23 cellular contexts compared by ENCODE assay signal in genomic region chr9:102669220-102669619, GRCh38.
DNase-seq lines count a peak whose midpoint lies in the region; ATAC-seq, FAIRE-seq and TF ChIP-seq lines count a peak whose summit lies in the region.
"Had no signal": no experiment of that assay in that cellular context is flagged by ENCODE, and none has a peak within 500 bp of the region (broad histone marks: within the 10 kb centered on the region; RNA-seq: fewer than 3 reads in every experiment).

No MANE protein-coding gene starts in this region.

- H3K4me3 Mint-ChIP-seq in stimulated activated memory B cell treated with anti-CD40 and anti-IgM and Interleukin-4, amounts not matched to agents 10 μg/mL and 1 μg/mL and 100 μg/mL, for 72 hours = no peak overlapping the region
- H3K4me3 Mint-ChIP-seq: CD4-positive, alpha-beta memory T cell; GM23338; HFFc6 had no signal

- H3K9me3 Mint-ChIP-seq in stimulated activated memory B cell treated with anti-CD40 and anti-IgM and Interleukin-4, amounts not matched to agents 10 μg/mL and 1 μg/mL and 100 μg/mL, for 72 hours = no peaks in the 10 kb centered on the region

- H3K27me3 ChIP-seq in left lung (no peaks in the 10 kb centered on the region), testis (no peaks in the 10 kb centered on the region)

- no peaks in the 10 kb centered on the region for H3K36me3 ChIP-seq in left lung
- H3K36me3 ChIP-seq in testis (ENCODE audit: low read depth, missing control alignments) = no peaks in the 10 kb centered on the region
- H3K36me3 ChIP-seq: HAP-1 had no signal

- WGBS in testis, 2 donors = 66 to 86% methylated on average over 3 of the region's 3 CpGs

- H3K36me3 Mint-ChIP-seq in stimulated activated memory B cell treated with anti-CD40 and anti-IgM and Interleukin-4, amounts not matched to agents 10 μg/mL and 1 μg/mL and 100 μg/mL, for 72 hours = no peaks in the 10 kb centered on the region
- H3K36me3 Mint-ChIP-seq: CD4-positive, alpha-beta memory T cell had no signal

- no peak for FAIRE-seq in urothelium cell line (lab: Jason Lieb, UNC)
- FAIRE-seq: A549, GM12891, GM18507, H54 had no signal

- no peak overlapping the region for H3K27ac Mint-ChIP-seq in stimulated activated memory B cell treated with anti-CD40 and anti-IgM and Interleukin-4, amounts not matched to agents 10 μg/mL and 1 μg/mL and 100 μg/mL, for 72 hours
- H3K27ac Mint-ChIP-seq: CD4-positive, alpha-beta memory T cell; GM23338; HFFc6 had no signal

- ATAC-seq in left ventricle myocardium superior = peak; percentile 67
- peak; percentile 82 for ATAC-seq in left lung
- ATAC-seq in stimulated activated memory B cell treated with anti-CD40 and anti-IgM and Interleukin-4, amounts not matched to agents 10 μg/mL and 1 μg/mL and 100 μg/mL, for 72 hours = no peak
- no peak for ATAC-seq in HG03097 (IDR thresholded peaks at IDR 0.05; ENCODE audit: low FRiP score, unreplicated experiment)
- ATAC-seq: A549, GM23338 had no signal

- H3K4me1 ChIP-seq in left lung (no peaks in the 10 kb centered on the region), testis (no peaks in the 10 kb centered on the region)
- H3K4me1 ChIP-seq: A549, HAP-1 had no signal

- no peaks in the 10 kb centered on the region for H3K4me1 Mint-ChIP-seq in stimulated activated memory B cell treated with anti-CD40 and anti-IgM and Interleukin-4, amounts not matched to agents 10 μg/mL and 1 μg/mL and 100 μg/mL, for 72 hours
- H3K4me1 Mint-ChIP-seq: CD4-positive, alpha-beta memory T cell; GM23338 had no signal

- peaks cover 0 to 3% of the 10 kb centered on the region in 2 donors for H3K9me3 ChIP-seq in left lung
- no peaks in the 10 kb centered on the region for H3K9me3 ChIP-seq in testis
- H3K9me3 ChIP-seq: A549, HAP-1 had no signal

- TF ChIP-seq CTCF in left lung (IDR thresholded peaks at IDR 0.05) (no peak), testis (IDR thresholded peaks at IDR 0.05) (no peak)

- DNase-seq in left ventricle myocardium superior = no peak
- no peak for DNase-seq in cardiac septum (ENCODE audit: low spot score)
- DNase-seq in left lung = peak in 1 of 2 donors; percentile 35
- peak; percentile 53 for DNase-seq in testis
- no peak for DNase-seq in urothelium cell line (ENCODE audit: low spot score)
- DNase-seq: 8988T; ACHN; C1 segment of cervical spinal cord; Calu3; CD4-positive, alpha-beta memory T cell; COR-L47; DMS53; DMS79 treated with DMSO at 0.1 percent for 48 hours; GF-D8; HFFc6 had no signal

- intact Hi-C loops in left ventricle myocardium superior (cut with micrococcal nuclease) = no loop called here
- intact Hi-C loops in cardiac septum (cut with DNase I) = no loop called here
- intact Hi-C loops in left lung (cut with DNase I) = no loop called here
- intact Hi-C loops in testis (cut with DNase I; ENCODE audit: low total_unique reads) = no loop called here

- TF ChIP-seq POLR2A in testis (IDR thresholded peaks at IDR 0.05) = no peak

- no peaks in the 10 kb centered on the region for H3K27me3 Mint-ChIP-seq in stimulated activated memory B cell treated with anti-CD40 and anti-IgM and Interleukin-4, amounts not matched to agents 10 μg/mL and 1 μg/mL and 100 μg/mL, for 72 hours
- H3K27me3 Mint-ChIP-seq: CD4-positive, alpha-beta memory T cell had no signal

- H3K4me3 ChIP-seq in left lung = no peak overlapping the region
- H3K4me3 ChIP-seq in testis = no peak overlapping the region
- H3K4me3 ChIP-seq: A549, GM23338, HAP-1 had no signal

- H3K27ac ChIP-seq in left lung (no peak overlapping the region), testis (no peak overlapping the region)
- H3K27ac ChIP-seq: A549 had no signal

Comparison
In these comparisons a context has a peak if more than half of its experiments do, and no peak if none do; other contexts are left out.
1. ATAC-seq: peak in left ventricle myocardium superior (single experiment) and left lung (single experiment); none in stimulated activated memory B cell treated with anti-CD40 and anti-IgM and Interleukin-4, amounts not matched to agents 10 μg/mL and 1 μg/mL and 100 μg/mL, for 72 hours (single experiment) and HG03097 (single experiment).